29 cellular contexts compared by ENCODE assay signal in the genomic region with DNA sequence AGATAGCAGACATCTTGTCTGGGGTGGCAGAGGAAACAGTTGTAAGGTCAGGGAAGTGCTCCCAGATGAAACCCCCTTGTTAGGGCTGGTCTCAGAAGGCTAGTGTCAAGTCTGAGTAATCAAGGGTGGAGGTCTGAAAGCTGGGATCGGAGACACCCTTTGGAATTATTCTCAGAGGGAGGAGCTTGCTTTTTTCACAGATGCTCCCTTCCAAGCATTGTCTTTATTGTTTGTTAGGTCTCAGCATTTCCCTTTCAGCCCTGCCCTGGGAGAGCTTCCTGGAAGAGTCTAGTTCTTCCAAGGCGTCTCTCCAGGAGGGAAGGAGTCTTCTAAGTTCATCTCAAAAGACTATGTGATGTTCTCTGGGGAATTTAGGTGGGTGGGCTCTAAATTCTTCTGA. TPM values are rescaled to one million over a fixed set of nuclear protein-coding genes. Genes with fewer than 3 reads are reported as not detected.
DNase-seq lines count a peak whose midpoint lies in the region; ATAC-seq and TF ChIP-seq lines count a peak whose summit lies in the region.
"Had no signal": no experiment of that assay in that cellular context is flagged by ENCODE, and none has a peak within 500 bp of the region (broad histone marks: within the 10 kb centered on the region; RNA-seq: fewer than 3 reads in every experiment).

No MANE protein-coding gene starts in this region.

- H3K9me3 ChIP-seq in endodermal cell (ENCODE audit: control insufficient read depth, low read length): no peaks in the 10 kb centered on the region
- H3K9me3 ChIP-seq in right atrium auricular region: no peaks in the 10 kb centered on the region
- no peaks in the 10 kb centered on the region for H3K9me3 ChIP-seq in osteoblast (ENCODE audit: low read depth, low read length)
- H3K9me3 ChIP-seq in uterus: no peaks in the 10 kb centered on the region
- H3K9me3 ChIP-seq: prostate gland, stomach, tibial nerve had no signal

- H3K36me3 ChIP-seq in endodermal cell (ENCODE audit: control insufficient read depth, insufficient read depth, low read length) (no peaks in the 10 kb centered on the region), right atrium auricular region (no peaks in the 10 kb centered on the region), osteoblast (ENCODE audit: insufficient read depth, low read length) (no peaks in the 10 kb centered on the region), uterus (no peaks in the 10 kb centered on the region)
- H3K36me3 ChIP-seq: cardiac muscle cell, prostate gland, stomach, tibial nerve had no signal

- no peak overlapping the region for H3K4me3 Mint-ChIP-seq in endodermal cell
- no peak overlapping the region for H3K4me3 Mint-ChIP-seq in activated CD8-positive, alpha-beta memory T cell treated with anti-CD3 and anti-CD28 coated beads, Interleukin-2, amount 10 ng/mL, durations not matched to agents 7 days and 5 days
- H3K4me3 Mint-ChIP-seq: activated CD8-positive, alpha-beta T cell treated with anti-CD3 and anti-CD28 coated beads for 36 hours; activated naive CD8-positive, alpha-beta T cell treated with anti-CD3 and anti-CD28 coated beads for 36 hours had no signal

- peak overlapping the region; percentile 32 for H3K27ac Mint-ChIP-seq in endodermal cell
- no peak overlapping the region for H3K27ac Mint-ChIP-seq in activated CD8-positive, alpha-beta memory T cell treated with anti-CD3 and anti-CD28 coated beads, Interleukin-2, amount 10 ng/mL, durations not matched to agents 7 days and 5 days
- H3K27ac Mint-ChIP-seq: activated CD8-positive, alpha-beta T cell treated with anti-CD3 and anti-CD28 coated beads for 36 hours; activated naive CD8-positive, alpha-beta T cell treated with anti-CD3 and anti-CD28 coated beads for 36 hours had no signal

- H3K27me3 Mint-ChIP-seq in endodermal cell (ENCODE audit: insufficient read depth): no peaks in the 10 kb centered on the region
- H3K27me3 Mint-ChIP-seq in activated CD8-positive, alpha-beta memory T cell treated with anti-CD3 and anti-CD28 coated beads, Interleukin-2, amount 10 ng/mL, durations not matched to agents 7 days and 5 days: no peaks in the 10 kb centered on the region
- H3K27me3 Mint-ChIP-seq: activated CD8-positive, alpha-beta T cell treated with anti-CD3 and anti-CD28 coated beads for 36 hours had no signal

- H4K20me1 ChIP-seq in osteoblast (ENCODE audit: insufficient read depth, low read length): no peaks in the 10 kb centered on the region

- DNase-seq in endodermal cell (no peak), right atrium auricular region (ENCODE audit: low spot score) (no peak), osteoblast (ENCODE audit: insufficient read length, low spot score, missing footprints) (no peak), uterus (no peak), kidney glomerular epithelial cell (lab: John Stamatoyannopoulos, UW) (no peak), epidermal melanocyte (ENCODE audit: insufficient read length, low spot score) (no peak)
- DNase-seq in activated CD8-positive, alpha-beta memory T cell treated with anti-CD3 and anti-CD28 coated beads, Interleukin-2, amount 10 ng/mL, durations not matched to agents 7 days and 5 days: no peak
- DNase-seq: activated CD4-positive, CD25-positive, alpha-beta regulatory T cell treated with anti-CD3 and anti-CD28 coated beads, Interleukin-2, amount 50 U/mL, for 72 hours; activated CD8-positive, alpha-beta T cell treated with anti-CD3 and anti-CD28 coated beads for 36 hours; activated effector memory CD4-positive, alpha-beta T cell treated with Interleukin-2 at 50 U/mL for 16 hours; activated naive CD8-positive, alpha-beta T cell treated with anti-CD3 and anti-CD28 coated beads for 36 hours; aorta; cortex of kidney; DMS79 treated with DMSO at 0.1 percent for 48 hours; Kasumi-1; MV-4-11; NCI-H446 treated with DMSO at 0.1 percent for 48 hours; RPMI8226; stimulated activated CD4-positive, alpha-beta T cell treated with anti-CD3 and anti-CD28 coated beads, Interleukin-1b, Interleukin-23, amount 100 ng/mL, for 48 hours; stimulated activated CD8-positive, alpha-beta memory T cell treated with anti-CD3 and anti-CD28 coated beads, Interleukin-4, amount 100 ng/mL, for 48 hours; stomach had no signal

- intact Hi-C loops in uterus (cut with DNase I; ENCODE audit: low total_unique reads): no loop called here

- H3K79me2 ChIP-seq in osteoblast (ENCODE audit: insufficient read depth, low read length): peaks cover 2% of the 10 kb centered on the region

- peaks cover 9% of the 10 kb centered on the region for H3K4me1 ChIP-seq in endodermal cell (ENCODE audit: control insufficient read depth, insufficient read depth, low read length)
- H3K4me1 ChIP-seq in right atrium auricular region: peaks cover 0 to 4% of the 10 kb centered on the region in 2 donors
- H3K4me1 ChIP-seq in osteoblast (ENCODE audit: insufficient read depth, low read length): peaks cover 25% of the 10 kb centered on the region
- H3K4me1 ChIP-seq in uterus: no peaks in the 10 kb centered on the region
- H3K4me1 ChIP-seq: prostate gland had no signal

- peak overlapping the region; percentile 2 for H3K4me3 ChIP-seq in endodermal cell (ENCODE audit: low read length)
- H3K4me3 ChIP-seq in right atrium auricular region: no peak overlapping the region
- no peak overlapping the region for H3K4me3 ChIP-seq in osteoblast (ENCODE audit: insufficient read depth, low read length)
- H3K4me3 ChIP-seq in uterus: no peak overlapping the region
- H3K4me3 ChIP-seq: cardiac muscle cell, prostate gland, skin epidermis, stomach, tibial nerve had no signal

- TF ChIP-seq CTCF in endodermal cell (conservative IDR thresholded peaks at IDR 0.05) (no peak), right atrium auricular region (IDR thresholded peaks at IDR 0.05) (no peak), osteoblast (IDR thresholded peaks at IDR 0.05; ENCODE audit: extremely low read depth, low read depth, low read length) (no peak), uterus (IDR thresholded peaks at IDR 0.05) (no peak)

- TF ChIP-seq POLR2A in uterus (IDR thresholded peaks at IDR 0.05): no peak

- H3K27ac ChIP-seq in endodermal cell (ENCODE audit: low read depth, low read length) (no peak overlapping the region), right atrium auricular region (peak overlapping the region; percentile 54 to 63), osteoblast (ENCODE audit: low read depth, low read length) (peak overlapping the region; percentile 58), uterus (peak overlapping the region; percentile 10 to 72)
- H3K27ac ChIP-seq: C4-2B, cardiac muscle cell, HL-60, prostate gland had no signal

- peaks cover 20% of the 10 kb centered on the region for H3K4me1 Mint-ChIP-seq in endodermal cell
- H3K4me1 Mint-ChIP-seq in activated CD8-positive, alpha-beta memory T cell treated with anti-CD3 and anti-CD28 coated beads, Interleukin-2, amount 10 ng/mL, durations not matched to agents 7 days and 5 days: no peaks in the 10 kb centered on the region
- H3K4me1 Mint-ChIP-seq: activated naive CD8-positive, alpha-beta T cell treated with anti-CD3 and anti-CD28 coated beads for 36 hours had no signal

- H3K4me2 ChIP-seq in osteoblast (ENCODE audit: insufficient read depth, low read length): no peak overlapping the region

- CTCF ChIA-PET in activated CD8-positive, alpha-beta memory T cell treated with anti-CD3 and anti-CD28 coated beads, Interleukin-2, amount 10 ng/mL, durations not matched to agents 7 days and 5 days (lab: Charles Lee): no interaction called here

- H2AFZ ChIP-seq in osteoblast (ENCODE audit: low read length): peak overlapping the region; percentile 25

- no peak overlapping the region for H3K9ac ChIP-seq in endodermal cell (ENCODE audit: extremely low read depth, low read length, poor library complexity, severe bottlenecking)

- no peaks in the 10 kb centered on the region for H3K36me3 Mint-ChIP-seq in endodermal cell (ENCODE audit: low read depth)
- H3K36me3 Mint-ChIP-seq in activated CD8-positive, alpha-beta memory T cell treated with anti-CD3 and anti-CD28 coated beads, Interleukin-2, amount 10 ng/mL, durations not matched to agents 7 days and 5 days: no peaks in the 10 kb centered on the region
- H3K36me3 Mint-ChIP-seq: activated naive CD8-positive, alpha-beta T cell treated with anti-CD3 and anti-CD28 coated beads for 36 hours had no signal

- no peaks in the 10 kb centered on the region for H3K9me3 Mint-ChIP-seq in endodermal cell
- no peaks in the 10 kb centered on the region for H3K9me3 Mint-ChIP-seq in activated CD8-positive, alpha-beta memory T cell treated with anti-CD3 and anti-CD28 coated beads, Interleukin-2, amount 10 ng/mL, durations not matched to agents 7 days and 5 days (ENCODE audit: low read depth)
- H3K9me3 Mint-ChIP-seq: activated CD8-positive, alpha-beta T cell treated with anti-CD3 and anti-CD28 coated beads for 36 hours; activated naive CD8-positive, alpha-beta T cell treated with anti-CD3 and anti-CD28 coated beads for 36 hours had no signal

- 66% methylated on average over 2 of the region's 2 CpGs; no CpG with 5 or more reads in 1 of the 2 experiments for WGBS in endodermal cell (ENCODE audit: insufficient coverage in 1 of 2, insufficient read length in 1 of 2), 2 experiments

- no peaks in the 10 kb centered on the region for H3K27me3 ChIP-seq in endodermal cell (ENCODE audit: control insufficient read depth, insufficient read depth, low read length, poor library complexity, severe bottlenecking)
- H3K27me3 ChIP-seq in right atrium auricular region: no peaks in the 10 kb centered on the region
- no peaks in the 10 kb centered on the region for H3K27me3 ChIP-seq in osteoblast (ENCODE audit: insufficient read depth, low read length)
- H3K27me3 ChIP-seq in uterus: no peaks in the 10 kb centered on the region
- H3K27me3 ChIP-seq: cardiac muscle cell, stomach, tibial nerve had no signal

- ATAC-seq in activated CD8-positive, alpha-beta memory T cell treated with anti-CD3 and anti-CD28 coated beads, Interleukin-2, amount 10 ng/mL, durations not matched to agents 7 days and 5 days: no peak
- ATAC-seq: activated CD8-positive, alpha-beta T cell treated with anti-CD3 and anti-CD28 coated beads for 36 hours; HCT116 had no signal

RNA-seq across cellular contexts. Expression of gene TEK, which starts 3.2 kb away (rescaled TPM):
- total RNA-seq in endodermal cell: 1 to 10 TPM; 2.4 to 4.9 TPM
- 10.5 TPM for polyA plus RNA-seq in endodermal cell (2013, experiment 1 of 2)
- 10.5 TPM for polyA plus RNA-seq in endodermal cell (2013, experiment 2 of 2)
- total RNA-seq in right atrium auricular region: 10 to 100 TPM; 16.7 to 30.7 TPM
- 4.1 and 8.3 TPM in 2 replicates for total RNA-seq in osteoblast
- total RNA-seq in uterus: 10 to 100 TPM; 13.5 to 61.3 (median 34.2) TPM
- not detected for total RNA-seq in activated CD8-positive, alpha-beta memory T cell treated with anti-CD3 and anti-CD28 coated beads, Interleukin-2, amount 10 ng/mL, durations not matched to agents 7 days and 5 days
- total RNA-seq: activated CD8-positive, alpha-beta T cell treated with anti-CD3 and anti-CD28 coated beads for 36 hours; activated naive CD8-positive, alpha-beta T cell treated with anti-CD3 and anti-CD28 coated beads for 36 hours; T-helper 1 cell treated with Interleukin-12 subunit alpha and Interleukin-12 subunit beta and Interleukin-4 antibody, amounts not matched to agents 30 ng/mL and 1 ng/mL, for 36 hours had no signal
